ENCODE assay signal across 8 cellular contexts in the genomic region with DNA sequence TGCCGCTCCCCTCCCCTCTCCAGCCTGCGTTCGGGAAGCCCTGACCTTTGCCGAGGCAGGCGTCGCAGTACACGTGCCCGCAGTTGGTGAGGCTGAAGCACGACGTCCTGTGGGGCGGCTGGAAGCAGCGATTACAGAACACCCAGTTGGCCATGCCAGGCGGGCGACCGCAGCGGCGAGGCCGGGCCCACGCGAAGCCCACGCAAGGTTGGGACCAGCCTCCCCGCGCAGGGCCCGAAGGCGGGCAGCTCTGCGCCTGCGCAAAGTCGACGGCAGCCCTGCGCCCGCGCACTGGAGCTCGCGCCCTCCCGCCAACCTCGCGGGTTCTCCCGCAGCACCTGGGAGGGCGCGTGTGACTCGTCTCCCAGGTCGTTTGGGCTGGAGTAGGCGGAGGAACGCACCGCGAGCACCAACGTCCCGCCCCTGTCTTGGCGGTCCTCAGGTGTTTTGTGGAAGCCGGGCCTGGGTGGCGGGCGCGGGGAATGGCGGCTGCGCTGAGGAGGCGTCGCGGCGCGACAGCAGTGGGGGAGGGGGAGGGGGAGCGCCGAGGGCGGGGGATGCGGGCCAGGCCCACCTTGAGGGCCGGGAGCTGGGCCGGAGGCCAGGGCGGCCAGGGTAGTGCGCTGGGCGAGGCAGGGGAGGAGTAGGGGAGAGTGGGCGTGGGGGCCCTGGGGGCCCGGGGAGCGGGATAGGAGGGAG. TPM values are rescaled to one million over a fixed set of nuclear protein-coding genes. Genes with fewer than 3 reads are reported as not detected.
DNase-seq lines count a peak whose midpoint lies in the region; ATAC-seq and TF ChIP-seq lines count a peak whose summit lies in the region.

A gene with protein sequence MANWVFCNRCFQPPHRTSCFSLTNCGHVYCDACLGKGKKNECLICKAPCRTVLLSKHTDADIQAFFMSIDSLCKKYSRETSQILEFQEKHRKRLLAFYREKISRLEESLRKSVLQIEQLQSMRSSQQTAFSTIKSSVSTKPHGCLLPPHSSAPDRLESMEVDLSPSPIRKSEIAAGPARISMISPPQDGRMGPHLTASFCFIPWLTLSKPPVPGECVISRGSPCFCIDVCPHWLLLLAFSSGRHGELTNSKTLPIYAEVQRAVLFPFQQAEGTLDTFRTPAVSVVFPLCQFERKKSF (minus strand): TSS at position 254 of the 699 bp plus-strand sequence. CDS start 100 bp downstream, at position 154.

- H3K27me3 ChIP-seq in ACC112 (ENCODE audit: insufficient read depth, low read length) (no peaks in the 10 kb centered on the region), tibial artery (peaks cover 0 to 48% of the 10 kb centered on the region in 2 donors)

- H3K36me3 ChIP-seq in ACC112 (ENCODE audit: insufficient read depth, low read length) (no peaks in the 10 kb centered on the region), tibial artery (no peaks in the 10 kb centered on the region)

- H3K27me3 Mint-ChIP-seq in T-helper 17 cell = peaks cover 61% of the 10 kb centered on the region
- peaks cover 53% of the 10 kb centered on the region for H3K27me3 Mint-ChIP-seq in dendritic cell treated with granulocyte-macrophage colony-stimulating factor and Interleukin-4, amounts not matched to agents 40 ng/mL and 50 ng/mL, for 4 days
- H3K27me3 Mint-ChIP-seq in naive B cell = peaks cover 30 to 51% (median 48%) of the 10 kb centered on the region in 3 donors

- H3K9me3 ChIP-seq in T-helper 17 cell (ENCODE audit: control insufficient read depth, low read length, poor library complexity, severe bottlenecking) = no peaks in the 10 kb centered on the region
- H3K9me3 ChIP-seq in tibial artery = no peaks in the 10 kb centered on the region

- peaks cover 81% of the 10 kb centered on the region for H3K79me2 ChIP-seq in ACC112 (ENCODE audit: control insufficient read depth, insufficient read depth, low read length, unreplicated experiment)

- no peaks in the 10 kb centered on the region for H3K9me3 Mint-ChIP-seq in dendritic cell treated with granulocyte-macrophage colony-stimulating factor and Interleukin-4, amounts not matched to agents 40 ng/mL and 50 ng/mL, for 4 days
- H3K9me3 Mint-ChIP-seq in naive B cell = no peaks in the 10 kb centered on the region

- ATAC-seq in T-helper 17 cell = peak; percentile 72
- ATAC-seq in naive B cell (ENCODE audit: low read depth in 2 of 2) = peak; percentile 23 to 76
- no peak for ATAC-seq in GM19463 (IDR thresholded peaks at IDR 0.05; ENCODE audit: unreplicated experiment)
- no peak for ATAC-seq in GM18868 (IDR thresholded peaks at IDR 0.05; ENCODE audit: unreplicated experiment)

- H3K4me1 Mint-ChIP-seq in T-helper 17 cell = peaks cover 16% of the 10 kb centered on the region
- no peaks in the 10 kb centered on the region for H3K4me1 Mint-ChIP-seq in dendritic cell treated with granulocyte-macrophage colony-stimulating factor and Interleukin-4, amounts not matched to agents 40 ng/mL and 50 ng/mL, for 4 days (ENCODE audit: low read depth)
- H3K4me1 Mint-ChIP-seq in naive B cell = peaks cover 0 to 8% (median 8%) of the 10 kb centered on the region in 3 donors

- TF ChIP-seq CTCF in tibial artery (IDR thresholded peaks at IDR 0.05) = no peak

- DNase-seq in T-helper 17 cell = peak; percentile 29 to 41 (median 36)
- peak; percentile 42 for DNase-seq in naive B cell
- DNase-seq in tibial artery = no peak
- no peak for DNase-seq in posterior vena cava (ENCODE audit: low spot score)

- H3K4me3 Mint-ChIP-seq in T-helper 17 cell = peak within 1 kb of the TSS; percentile 61
- H3K4me3 Mint-ChIP-seq in dendritic cell treated with granulocyte-macrophage colony-stimulating factor and Interleukin-4, amounts not matched to agents 40 ng/mL and 50 ng/mL, for 4 days = peak within 1 kb of the TSS; percentile 67
- peak within 1 kb of the TSS in 5 of 8 donors; percentile 38 to 85 (median 56) for H3K4me3 Mint-ChIP-seq in naive B cell

- H3K36me3 Mint-ChIP-seq in T-helper 17 cell (ENCODE audit: low read depth) (peaks cover 8% of the 10 kb centered on the region), naive B cell (no peaks in the 10 kb centered on the region)
- no peaks in the 10 kb centered on the region for H3K36me3 Mint-ChIP-seq in dendritic cell treated with granulocyte-macrophage colony-stimulating factor and Interleukin-4, amounts not matched to agents 40 ng/mL and 50 ng/mL, for 4 days (ENCODE audit: low read depth)

- peak within 1 kb of the TSS; percentile 80 for H2AFZ ChIP-seq in ACC112 (ENCODE audit: low read length, unreplicated experiment)

- H3K27ac ChIP-seq in ACC112 (ENCODE audit: low read depth, low read length) (no peak within 1 kb of the TSS; the same call in 1 of the 2 replicates), tibial artery (no peak within 1 kb of the TSS)

- H3K27ac Mint-ChIP-seq in T-helper 17 cell (no peak within 1 kb of the TSS), naive B cell (peak within 1 kb of the TSS in 2 of 6 donors; percentile 48 to 67)
- peak within 1 kb of the TSS; percentile 53 for H3K27ac Mint-ChIP-seq in dendritic cell treated with granulocyte-macrophage colony-stimulating factor and Interleukin-4, amounts not matched to agents 40 ng/mL and 50 ng/mL, for 4 days

- intact Hi-C loops in dendritic cell treated with granulocyte-macrophage colony-stimulating factor and Interleukin-4, amounts not matched to agents 40 ng/mL and 50 ng/mL, for 4 days (cut with micrococcal nuclease) = no loop called here
- intact Hi-C loops in tibial artery (cut with DNase I; ENCODE audit: low total_unique reads) (no loop called here), posterior vena cava (cut with DNase I) (no loop called here)

- peaks cover 18% of the 10 kb centered on the region for H3K4me1 ChIP-seq in ACC112 (ENCODE audit: control insufficient read depth, insufficient read depth, low read length, unreplicated experiment)
- H3K4me1 ChIP-seq in tibial artery = peaks cover 0 to 8% (median 0%) of the 10 kb centered on the region in 4 donors

- H3K4me3 ChIP-seq in ACC112 (ENCODE audit: low read depth, low read length) (peak within 1 kb of the TSS; percentile 99), tibial artery (peak within 1 kb of the TSS; percentile 29 to 33)

RNA-seq across cellular contexts. Expression of the gene that starts here (rescaled TPM):
- 1 to 10 TPM; 2.1 to 2.6 TPM for total RNA-seq in T-helper 17 cell
- 10 to 100 TPM in 1 of 6 donors, 1 to 10 TPM in 4, under 1 TPM in 1; 0.79 to 11.6 (median 2.0) TPM for polyA plus RNA-seq in naive B cell (ENCODE audit: low read depth in 6 of 6)
- total RNA-seq in posterior vena cava = 1 to 10 TPM in 1 of 2 donors, under 1 TPM in 1; 0.76 to 4.0 TPM

Comparison
In these comparisons a context has a peak if more than half of its experiments do, and no peak if none do; other contexts are left out.
1. ATAC-seq: peak in T-helper 17 cell (single experiment) and naive B cell (2 of 2); none in GM19463 (single experiment) and GM18868 (single experiment).
2. DNase-seq: peak in T-helper 17 cell (3 of 3) and naive B cell (single experiment); none in tibial artery (0 of 2) and posterior vena cava (single experiment).
3. Peak in every context shown above with its lines, with median percentiles within 50 percentile points of each other: H3K4me3 Mint-ChIP-seq.